Comparison of ENCODE assay signal across 10 cellular contexts in genomic region chr9:71793386-71794105, GRCh38. TPM values are rescaled to one million over a fixed set of nuclear protein-coding genes. Genes with fewer than 3 reads are reported as not detected.
DNase-seq lines count a peak whose midpoint lies in the region; ATAC-seq, FAIRE-seq and TF ChIP-seq lines count a peak whose summit lies in the region.
"Had no signal": no experiment of that assay in that cellular context is flagged by ENCODE, and none has a peak within 500 bp of the region (broad histone marks: within the 10 kb centered on the region; RNA-seq: fewer than 3 reads in every experiment).

No MANE protein-coding gene starts in this region.

- H3K27ac ChIP-seq in SJSA1 (no peak overlapping the region), prostate gland (no peak overlapping the region)

- H3K4me1 ChIP-seq in SJSA1 (replicated peaks): peaks cover 6% of the 10 kb centered on the region
- H3K4me1 ChIP-seq in prostate gland (replicated peaks): no peaks in the 10 kb centered on the region

- TF ChIP-seq CTCF in BJ (IDR thresholded peaks at IDR 0.05; ENCODE audit: insufficient read depth, low read depth, low read length) (no peak), prostate gland (IDR thresholded peaks at IDR 0.05) (no peak)

- WGBS in prostate gland: 92% methylated on average over 2 of the region's 2 CpGs

- DNase-seq in BJ (ENCODE audit: low read depth) (peak; percentile 13), SJSA1 (ENCODE audit: low read depth in 1 of 2, low spot score in 2 of 2) (peak; percentile 18 to 42), prostate gland (ENCODE audit: low spot score) (no peak), GM19240 (ENCODE audit: insufficient read length, low spot score) (no peak)
- no peak for DNase-seq in activated CD4-positive, CD25-positive, alpha-beta regulatory T cell (lab: John Stamatoyannopoulos, UW)
- DNase-seq: activated effector memory CD4-positive, alpha-beta T cell treated with Interleukin-2 at 50 U/mL for 16 hours; NCI-H2081 treated with DMSO at 0.1 percent for 48 hours had no signal

- no peaks in the 10 kb centered on the region for H3K36me3 ChIP-seq in BJ (ENCODE audit: control insufficient read depth, insufficient read depth, low read length)
- H3K36me3 ChIP-seq in SJSA1: no peaks in the 10 kb centered on the region
- no peaks in the 10 kb centered on the region for H3K36me3 ChIP-seq in prostate gland

- CTCF ChIA-PET in BJ (lab: Yijun Ruan, JAX): interaction anchor here (2.1 to 2.9 kb wide), 3 partner anchors 13 to 231 kb away, joined by 6 to 13 read pairs (median 11); no protein-coding TSS in a partner anchor

- H3K27me3 ChIP-seq in BJ (ENCODE audit: control insufficient read depth, insufficient read depth, low read length) (no peaks in the 10 kb centered on the region), SJSA1 (replicated peaks) (no peaks in the 10 kb centered on the region), prostate gland (replicated peaks; ENCODE audit: insufficient read depth) (no peaks in the 10 kb centered on the region)

- no peaks in the 10 kb centered on the region for H3K9me3 ChIP-seq in SJSA1 (replicated peaks)
- H3K9me3 ChIP-seq in prostate gland: no peaks in the 10 kb centered on the region

- no peak for TF ChIP-seq POLR2A in prostate gland (IDR thresholded peaks at IDR 0.05)

- FAIRE-seq in islet of Langerhans (lab: Jason Lieb, UNC): peak; percentile 30

- ATAC-seq in GM21576 (IDR thresholded peaks at IDR 0.05; ENCODE audit: unreplicated experiment): peak; percentile 22
- ATAC-seq in activated CD4-positive, CD25-positive, alpha-beta regulatory T cell treated with anti-CD3 and anti-CD28 coated beads, Interleukin-2, amount 50 U/mL, for 24 hours: no peak

- H3K4me3 ChIP-seq in BJ (ENCODE audit: low read depth, low read length) (no peak overlapping the region), SJSA1 (no peak overlapping the region), prostate gland (no peak overlapping the region)

- intact Hi-C loops in prostate gland (cut with DNase I): no loop called here

- POLR2A ChIA-PET in BJ (lab: Charles Lee): interaction anchor here (0.6 kb wide), 1 partner anchor 59 kb away, joined by 4 read pairs; no protein-coding TSS in a partner anchor

RNA-seq across cellular contexts. Expression of gene CEMIP2, which starts 25.2 kb away (rescaled TPM):
- 117 and 120 TPM in 2 replicates for polyA plus RNA-seq in BJ (2011; rRNA removed)
- polyA minus RNA-seq in BJ (2011; rRNA and poly(A)+ RNA removed): 173 and 218 TPM in 2 replicates
- total RNA-seq in SJSA1 (2014; rRNA removed; shearing (Covaris generic)): 14.8 and 24.4 TPM in 2 replicates
- total RNA-seq in prostate gland: 10 to 100 TPM; 20.4 to 86.5 TPM

Comparison
In these comparisons a context has a peak if more than half of its experiments do, and no peak if none do; other contexts are left out.
1. DNase-seq: peak in BJ (single experiment) and SJSA1 (2 of 2); none in prostate gland (single experiment), activated CD4-positive, CD25-positive, alpha-beta regulatory T cell (0 of 4) and GM19240 (single experiment).